8 cellular contexts compared by ENCODE assay signal in genomic region chr15:40893019-40893723, GRCh38. TPM values are rescaled to one million over a fixed set of nuclear protein-coding genes. Genes with fewer than 3 reads are reported as not detected.
DNase-seq lines count a peak whose midpoint lies in the region; ATAC-seq and TF ChIP-seq lines count a peak whose summit lies in the region.

No MANE protein-coding gene starts in this region.

- no peaks in the 10 kb centered on the region for H3K9me3 ChIP-seq in CD4-positive, alpha-beta T cell (ENCODE audit: control insufficient read depth, low read length)

- no peak for TF ChIP-seq CTCF in CD4-positive, alpha-beta T cell (IDR thresholded peaks at IDR 0.05)
- TF ChIP-seq CTCF in endothelial cell (IDR thresholded peaks at IDR 0.05; ENCODE audit: unreplicated experiment), result no peak
- no peak for TF ChIP-seq CTCF in neural crest cell (conservative IDR thresholded peaks at IDR 0.05)

- H3K27ac ChIP-seq in CD4-positive, alpha-beta T cell (ENCODE audit: low read depth, low read length), result no peak overlapping the region

- peak overlapping the region; percentile 93 for H3K27ac Mint-ChIP-seq in CD4-positive, alpha-beta T cell
- H3K27ac Mint-ChIP-seq in endothelial cell (ENCODE audit: unreplicated experiment) (no peak overlapping the region), neural crest cell (ENCODE audit: unreplicated experiment) (no peak overlapping the region)

- ATAC-seq in CD4-positive, alpha-beta T cell (ENCODE audit: poor library complexity), result no peak
- ATAC-seq in GM21786 (IDR thresholded peaks at IDR 0.05; ENCODE audit: unreplicated experiment), result no peak
- ATAC-seq in GM18520 (IDR thresholded peaks at IDR 0.05; ENCODE audit: unreplicated experiment), result no peak
- ATAC-seq in GM21515 (IDR thresholded peaks at IDR 0.05; ENCODE audit: unreplicated experiment), result no peak
- no peak for ATAC-seq in GM19023 (IDR thresholded peaks at IDR 0.05; ENCODE audit: unreplicated experiment)

- no peaks in the 10 kb centered on the region for H3K9me3 Mint-ChIP-seq in CD4-positive, alpha-beta T cell
- H3K9me3 Mint-ChIP-seq in endothelial cell (ENCODE audit: unreplicated experiment) (no peaks in the 10 kb centered on the region), neural crest cell (no peaks in the 10 kb centered on the region)

- H3K27me3 ChIP-seq in CD4-positive, alpha-beta T cell (ENCODE audit: control insufficient read depth, insufficient read depth, low read length), result no peaks in the 10 kb centered on the region

- H3K36me3 Mint-ChIP-seq in CD4-positive, alpha-beta T cell (ENCODE audit: low read depth), result peaks cover 31% of the 10 kb centered on the region
- peaks cover 5% of the 10 kb centered on the region for H3K36me3 Mint-ChIP-seq in endothelial cell (ENCODE audit: low read depth, unreplicated experiment)
- peaks cover 7% of the 10 kb centered on the region for H3K36me3 Mint-ChIP-seq in neural crest cell (ENCODE audit: low read depth)

- peaks cover 39% of the 10 kb centered on the region for H3K4me1 Mint-ChIP-seq in CD4-positive, alpha-beta T cell (ENCODE audit: low read depth)
- H3K4me1 Mint-ChIP-seq in endothelial cell (ENCODE audit: unreplicated experiment) (peaks cover 18% of the 10 kb centered on the region), neural crest cell (peaks cover 31% of the 10 kb centered on the region)

- peak overlapping the region; percentile 100 for H3K4me3 Mint-ChIP-seq in CD4-positive, alpha-beta T cell
- H3K4me3 Mint-ChIP-seq in endothelial cell (ENCODE audit: unreplicated experiment) (peak overlapping the region; percentile 97), neural crest cell (peak overlapping the region; percentile 100)

- CTCF ChIA-PET in CD4-positive, alpha-beta T cell (lab: Charles Lee), result interaction anchor here (0.7 to 5.8 kb wide), 23 partner anchors 7 to 338 kb away, joined by 3 to 135 read pairs (median 7); partner anchors contain the start of genes CHP1, DNAJC17, EXD1 and INO80

- intact Hi-C loops in CD4-positive, alpha-beta T cell (cut with DNase I, micrococcal nuclease), result loop anchor here (5.0 kb wide), 4 partner anchors 136 to 371 kb away; partner anchors contain the start of genes KNL1 (in 1 of the 2) and RMDN3 (in 1 of the 2)

- no peak for DNase-seq in CD4-positive, alpha-beta T cell
- peak; percentile 51 to 62 for DNase-seq in NOMO-1 (lab: John Stamatoyannopoulos, UW; ENCODE audit: unreplicated experiment in 2 of 2)
- no peak for DNase-seq in endothelial cell (ENCODE audit: low spot score)
- DNase-seq in neural crest cell (ENCODE audit: low read depth, low spot score), result no peak

- H3K27me3 Mint-ChIP-seq in CD4-positive, alpha-beta T cell, result no peaks in the 10 kb centered on the region
- H3K27me3 Mint-ChIP-seq in endothelial cell (ENCODE audit: unreplicated experiment) (peaks cover 10% of the 10 kb centered on the region), neural crest cell (ENCODE audit: low read depth) (peaks cover 5% of the 10 kb centered on the region)

- POLR2A ChIA-PET in CD4-positive, alpha-beta T cell (lab: Charles Lee), result interaction anchor here (0.9 to 1.9 kb wide), 12 partner anchors 11 to 338 kb away, joined by 4 to 55 read pairs (median 7); partner anchors contain the start of genes CCDC32, CHAC1, CHP1 and DNAJC17

RNA-seq across cellular contexts. Expression of gene VPS18, which starts 1.1 kb away (rescaled TPM):
- total RNA-seq in CD4-positive, alpha-beta T cell, result 10 to 100 TPM; 20.8 to 21.7 TPM
- total RNA-seq in endothelial cell (ENCODE audit: unreplicated experiment) (39.2 TPM), neural crest cell (26.9 and 28.2 TPM in 2 replicates)

RNA-seq across cellular contexts. Expression of gene RHOV, which starts 19.1 kb away (rescaled TPM):
- under 1 TPM; 0.36 TPM for total RNA-seq in CD4-positive, alpha-beta T cell
- 1.4 TPM for total RNA-seq in endothelial cell (ENCODE audit: unreplicated experiment)
- total RNA-seq in neural crest cell, result 0.80 and 1.0 TPM in 2 replicates

RNA-seq across cellular contexts. Expression of gene DLL4, which starts 36.0 kb away (rescaled TPM):
- under 1 TPM; 0.11 to 0.14 TPM for total RNA-seq in CD4-positive, alpha-beta T cell
- total RNA-seq in endothelial cell (ENCODE audit: unreplicated experiment) (257 TPM), neural crest cell (1.7 and 2.0 TPM in 2 replicates)

RNA-seq across cellular contexts. Expression of gene SPINT1, which starts 49.3 kb away (rescaled TPM):
- 1 to 10 TPM; 1.0 to 1.6 TPM for total RNA-seq in CD4-positive, alpha-beta T cell
- 28.6 TPM for total RNA-seq in endothelial cell (ENCODE audit: unreplicated experiment)
- 1.0 and 1.3 TPM in 2 replicates for total RNA-seq in neural crest cell

Comparison
In these comparisons a context has a peak if more than half of its experiments do, and no peak if none do; other contexts are left out.
1. DNase-seq: peak in NOMO-1 (2 of 2); none in CD4-positive, alpha-beta T cell (0 of 10), endothelial cell (single experiment) and neural crest cell (single experiment).
2. RNA of gene DLL4, which starts 36.0 kb away (total RNA-seq): 257 TPM in endothelial cell (single experiment); 1.7 to 2.0 TPM in neural crest cell and 0.11 to 0.14 TPM in CD4-positive, alpha-beta T cell; every median in the first group is over 10 times any median in the second.
3. Peak in every context shown above with its lines, with median percentiles within 50 percentile points of each other: H3K4me3 Mint-ChIP-seq.